23 cellular contexts compared by ENCODE assay signal in the genomic region with DNA sequence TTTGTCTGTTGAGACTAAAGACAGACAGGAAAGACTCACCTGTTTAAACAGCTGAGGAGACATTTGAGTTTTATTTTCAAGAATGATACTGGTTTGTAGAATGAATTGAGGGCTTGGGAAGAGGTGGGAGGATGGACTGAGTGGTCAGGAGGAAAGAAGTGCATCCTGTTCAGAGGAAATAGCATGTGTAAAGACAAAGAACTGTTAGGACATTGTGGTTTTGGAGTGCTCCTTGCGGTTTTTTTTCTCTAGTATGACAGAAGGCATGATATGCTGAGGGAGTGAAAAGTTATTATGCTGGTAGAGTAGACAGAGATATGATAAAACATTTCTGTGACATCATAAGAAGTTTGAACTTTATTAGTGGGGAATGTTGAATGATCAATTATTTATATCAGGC.
"Had no signal": no experiment of that assay in that cellular context is flagged by ENCODE, and none has a peak within 500 bp of the region (broad histone marks: within the 10 kb centered on the region; RNA-seq: fewer than 3 reads in every experiment).

No MANE protein-coding gene starts in this region.

- H3K4me2 ChIP-seq: smooth muscle cell had no signal

- H3K27me3 ChIP-seq: breast epithelium, foreskin keratinocyte, sigmoid colon, testis had no signal

- H3K4me3 ChIP-seq: breast epithelium, mucosa of descending colon, sigmoid colon, smooth muscle cell, testis had no signal

- ATAC-seq: activated T-cell treated with anti-CD3 and anti-CD28 coated beads, Interleukin-2, amount 50 U/mL, for 4 hours; foreskin keratinocyte; left colon; mucosa of descending colon; stimulated activated naive B cell treated with anti-CD40 and anti-IgM and Interleukin-4, amounts not matched to agents 10 μg/mL and 1 μg/mL and 100 μg/mL, for 72 hours; WTC11 had no signal

- FAIRE-seq: colon, keratinocyte had no signal

- H3K27ac ChIP-seq: breast epithelium, foreskin keratinocyte, sigmoid colon, testis had no signal

- H3K36me3 ChIP-seq: breast epithelium, sigmoid colon had no signal

- H3K4me1 ChIP-seq: breast epithelium, foreskin keratinocyte, sigmoid colon, testis had no signal

- DNase-seq: activated CD4-positive, alpha-beta T cell treated with anti-CD3 and anti-CD28 coated beads for 4 hours; activated CD4-positive, alpha-beta T cell treated with anti-CD3 and anti-CD28 coated beads, Interleukin-2, amount 50 U/mL, for 48 hours; activated CD8-positive, alpha-beta memory T cell treated with anti-CD3 and anti-CD28 coated beads, Interleukin-2, amount 50 U/mL, for 48 hours; activated naive CD4-positive, alpha-beta T cell; activated T-cell treated with anti-CD3 and anti-CD28 coated beads, Interleukin-2, amount 50 U/mL, for 4 hours; amniotic stem cell; effector memory CD4-positive, alpha-beta T cell; foreskin keratinocyte; left colon; mesendoderm; mucosa of descending colon; naive B cell; sigmoid colon; stimulated activated CD4-positive, alpha-beta T cell treated with anti-CD3 and anti-CD28 coated beads, Interleukin-15, amount 100 ng/mL, for 24 hours; stimulated activated CD8-positive, alpha-beta memory T cell treated with anti-CD3 and anti-CD28 coated beads, Interleukin-4, amount 100 ng/mL, for 48 hours; stimulated activated naive B cell treated with anti-CD40 and anti-IgM and Interleukin-4, amounts not matched to agents 10 μg/mL and 1 μg/mL and 100 μg/mL, for 72 hours; testis; trophoblast cell had no signal

- H3K9me3 ChIP-seq: breast epithelium, testis had no signal
